12 cellular contexts compared by ENCODE assay signal in the genomic region with DNA sequence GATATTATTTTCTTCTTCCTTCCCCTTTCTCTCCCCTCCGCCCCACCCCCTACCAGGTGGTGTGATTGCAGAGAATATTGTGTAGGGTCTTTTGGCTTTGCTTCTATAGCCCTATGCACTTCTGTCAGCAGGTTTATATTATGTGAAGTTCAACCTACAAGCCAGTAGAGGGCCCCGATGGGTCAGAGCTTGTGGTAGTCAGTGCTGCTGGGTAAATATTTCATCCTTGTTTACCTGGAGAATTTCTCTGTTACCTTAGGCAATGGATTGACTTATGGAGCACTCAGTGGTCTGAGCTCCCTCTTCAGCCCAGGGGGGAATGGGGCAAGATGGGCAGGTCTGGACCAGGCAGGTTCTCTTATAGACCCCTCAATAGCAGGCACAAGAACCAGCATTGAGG.
DNase-seq lines count a peak whose midpoint lies in the region; ATAC-seq and TF ChIP-seq lines count a peak whose summit lies in the region.
"Had no signal": no experiment of that assay in that cellular context is flagged by ENCODE, and none has a peak within 500 bp of the region (broad histone marks: within the 10 kb centered on the region; RNA-seq: fewer than 3 reads in every experiment).

No MANE protein-coding gene starts in this region.

- H3K27me3 Mint-ChIP-seq in osteocyte (ENCODE audit: unreplicated experiment), result no peaks in the 10 kb centered on the region
- H3K27me3 Mint-ChIP-seq: progenitor cell of endocrine pancreas had no signal

- TF ChIP-seq CTCF in RWPE1 (conservative IDR thresholded peaks at IDR 0.05; ENCODE audit: low read depth) (no peak), osteocyte (IDR thresholded peaks at IDR 0.05) (peak; percentile 21)

- H3K27ac Mint-ChIP-seq in osteocyte (ENCODE audit: unreplicated experiment), result no peak overlapping the region
- H3K27ac Mint-ChIP-seq: progenitor cell of endocrine pancreas had no signal

- peaks cover 11% of the 10 kb centered on the region for H3K9me3 Mint-ChIP-seq in osteocyte (ENCODE audit: unreplicated experiment)

- no peaks in the 10 kb centered on the region for H3K4me1 Mint-ChIP-seq in osteocyte (ENCODE audit: unreplicated experiment)

- POLR2A ChIA-PET in RWPE1 (lab: Yijun Ruan, JAX; ENCODE audit: low non-redundant PET), result no interaction called here

- peak; percentile 68 for ATAC-seq in HG03342 (IDR thresholded peaks at IDR 0.05; ENCODE audit: unreplicated experiment)

- H3K27ac ChIP-seq in RWPE1, result no peak overlapping the region
- H3K27ac ChIP-seq: Peyer's patch had no signal

- CTCF ChIA-PET in RWPE1 (lab: Yijun Ruan, JAX), result no interaction called here

- peak; percentile 10 for DNase-seq in NCI-H2029 (lab: John Stamatoyannopoulos, UW)
- DNase-seq in NCI-H2029 treated with DMSO at 0.1 percent for 48 hours (lab: John Stamatoyannopoulos, UW), result no peak
- peak; percentile 3 for DNase-seq in RWPE1 (ENCODE audit: low spot score)
- no peak for DNase-seq in osteocyte (ENCODE audit: extremely low spot score, unreplicated experiment)
- no peak for DNase-seq in NCI-H2081 treated with DMSO at 0.1 percent for 48 hours (lab: John Stamatoyannopoulos, UW)
- no peak for DNase-seq in hepatic stellate cell (ENCODE audit: low spot score)
- no peak for DNase-seq in NCI-H345 treated with DMSO at 0.1 percent for 48 hours (lab: John Stamatoyannopoulos, UW; ENCODE audit: unreplicated experiment)
- DNase-seq: dermis blood vessel endothelial cell; Peyer's patch; stimulated activated CD8-positive, alpha-beta memory T cell treated with anti-CD3 and anti-CD28 coated beads, Interleukin-4, amount 100 ng/mL, for 48 hours had no signal

- no peaks in the 10 kb centered on the region for H3K36me3 Mint-ChIP-seq in osteocyte (ENCODE audit: unreplicated experiment)

- no peak overlapping the region for H3K4me3 Mint-ChIP-seq in osteocyte (ENCODE audit: unreplicated experiment)

Comparison
In these comparisons a context has a peak if more than half of its experiments do, and no peak if none do; other contexts are left out.
1. DNase-seq: peak in NCI-H2029 (single experiment) and RWPE1 (single experiment); none in NCI-H2029 treated with DMSO at 0.1 percent for 48 hours (single experiment), osteocyte (single experiment), NCI-H2081 treated with DMSO at 0.1 percent for 48 hours (single experiment), hepatic stellate cell (single experiment) and NCI-H345 treated with DMSO at 0.1 percent for 48 hours (single experiment).